ENCODE assay signal across 8 cellular contexts in the genomic region with DNA sequence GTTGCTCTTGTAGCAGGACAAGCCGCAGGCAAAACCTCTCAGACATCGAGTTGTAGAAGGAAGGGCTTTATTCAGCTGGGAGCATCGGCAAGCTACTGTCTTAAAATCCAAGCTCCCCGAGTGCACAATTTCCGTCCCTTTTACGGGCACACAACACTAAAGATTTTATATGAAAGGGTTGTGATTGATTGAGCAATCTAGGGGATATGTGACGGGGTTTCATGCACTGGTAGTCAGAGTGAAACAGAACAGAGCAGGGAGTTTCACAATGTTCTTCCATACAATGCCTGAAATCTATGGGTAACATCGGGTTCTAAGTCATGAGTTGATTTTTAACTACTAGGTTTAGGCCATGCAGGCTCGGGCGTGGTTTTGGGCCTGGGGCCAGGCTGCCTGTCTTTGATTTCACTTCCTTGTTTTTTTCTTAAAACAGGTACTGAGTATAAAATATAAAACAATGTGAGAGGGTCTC. TPM values are rescaled to one million over a fixed set of nuclear protein-coding genes. Genes with fewer than 3 reads are reported as not detected.
A peak's percentile ranks its signal among the peaks of the same experiment; 100 is the strongest.
DNase-seq lines count a peak whose midpoint lies in the region; ATAC-seq, FAIRE-seq and TF ChIP-seq lines count a peak whose summit lies in the region.
"Not testable (repeated sequence)": the region's sequence is repeated elsewhere in the genome, so short reads cannot be mapped to it uniquely, and the experiment has no call there.

No MANE protein-coding gene starts in this region.

- TF ChIP-seq CTCF in colonic mucosa (IDR thresholded peaks at IDR 0.05); kidney (IDR thresholded peaks at IDR 0.05; ENCODE audit: borderline replicate concordance, extremely low read depth, insufficient read depth): not testable (repeated sequence)

- peak overlapping the region; percentile 16 for H3K4me3 ChIP-seq in CD4-positive, CD25-positive, alpha-beta regulatory T cell (ENCODE audit: low read depth, low read length)
- not testable (repeated sequence) for H3K4me3 ChIP-seq in colonic mucosa
- peak overlapping the region; percentile 13 to 26 for H3K4me3 ChIP-seq in kidney (ENCODE audit: low read length in 2 of 2)

- H3K4me3 Mint-ChIP-seq in CD4-positive, CD25-positive, alpha-beta regulatory T cell: peak overlapping the region in 3 of 4 donors; percentile 18 to 44 (median 34)
- peak overlapping the region; percentile 86 for H3K4me3 Mint-ChIP-seq in natural killer cell treated with Interleukin-12 subunit alpha and Interleukin-12 subunit beta and Interleukin-15 and Interleukin-18, amount 100 ng/mL, for 72 hours

- TF ChIP-seq EP300 in Ishikawa (IDR thresholded peaks at IDR 0.05; ENCODE audit: borderline replicate concordance): not testable (repeated sequence)

- H3K27me3 ChIP-seq in CD4-positive, CD25-positive, alpha-beta regulatory T cell (ENCODE audit: control insufficient read depth, insufficient read depth, low read length); colonic mucosa: not testable (repeated sequence)

- peaks cover 11% of the 10 kb centered on the region for H3K4me1 ChIP-seq in CD4-positive, CD25-positive, alpha-beta regulatory T cell (ENCODE audit: control insufficient read depth, insufficient read depth, low read length, poor library complexity, severe bottlenecking)
- H3K4me1 ChIP-seq in colonic mucosa; kidney (ENCODE audit: control insufficient read depth in 1 of 2, insufficient read depth in 1 of 2, low read depth in 1 of 2, low read length in 2 of 2): not testable (repeated sequence)

- ATAC-seq in CD4-positive, CD25-positive, alpha-beta regulatory T cell (ENCODE audit: low read depth in 2 of 2): not testable (repeated sequence)
- peak; percentile 24 to 32 for ATAC-seq in natural killer cell treated with Interleukin-12 subunit alpha and Interleukin-12 subunit beta and Interleukin-15 and Interleukin-18, amount 100 ng/mL, for 72 hours

- H3K27ac Mint-ChIP-seq in CD4-positive, CD25-positive, alpha-beta regulatory T cell: peak overlapping the region; percentile 78 to 90 (median 89)
- H3K27ac Mint-ChIP-seq in natural killer cell treated with Interleukin-12 subunit alpha and Interleukin-12 subunit beta and Interleukin-15 and Interleukin-18, amount 100 ng/mL, for 72 hours: peak overlapping the region; percentile 91 to 98

- H3K9me3 Mint-ChIP-seq in CD4-positive, CD25-positive, alpha-beta regulatory T cell; natural killer cell treated with Interleukin-12 subunit alpha and Interleukin-12 subunit beta and Interleukin-15 and Interleukin-18, amount 100 ng/mL, for 72 hours: not testable (repeated sequence)

- H3K9ac ChIP-seq in colonic mucosa (ENCODE audit: low read depth in 2 of 2, low read length in 2 of 2): peak overlapping the region; percentile 5 to 54
- H3K9ac ChIP-seq in kidney (ENCODE audit: low read length in 2 of 2): not testable (repeated sequence)

- FAIRE-seq in RCC 7860 (lab: Jason Lieb, UNC): peak; percentile 61
- FAIRE-seq in kidney (lab: Jason Lieb, UNC): not testable (repeated sequence)

- H3K27ac ChIP-seq in CD4-positive, CD25-positive, alpha-beta regulatory T cell (ENCODE audit: insufficient read depth, low read length, poor library complexity, severe bottlenecking): not testable (repeated sequence)
- peak overlapping the region; percentile 79 for H3K27ac ChIP-seq in colonic mucosa
- peak overlapping the region; percentile 56 to 70 for H3K27ac ChIP-seq in kidney (ENCODE audit: low read depth in 2 of 2, low read length in 2 of 2)
- peak overlapping the region; percentile 51 for H3K27ac ChIP-seq in substantia nigra (ENCODE audit: low read depth, low read length, poor library complexity, severe bottlenecking)

- H3K27me3 Mint-ChIP-seq in CD4-positive, CD25-positive, alpha-beta regulatory T cell; natural killer cell treated with Interleukin-12 subunit alpha and Interleukin-12 subunit beta and Interleukin-15 and Interleukin-18, amount 100 ng/mL, for 72 hours: not testable (repeated sequence)

- H3K36me3 Mint-ChIP-seq in CD4-positive, CD25-positive, alpha-beta regulatory T cell: peaks cover 17% of the 10 kb centered on the region
- not testable (repeated sequence) for H3K36me3 Mint-ChIP-seq in natural killer cell treated with Interleukin-12 subunit alpha and Interleukin-12 subunit beta and Interleukin-15 and Interleukin-18, amount 100 ng/mL, for 72 hours

- H3K36me3 ChIP-seq in CD4-positive, CD25-positive, alpha-beta regulatory T cell (ENCODE audit: control insufficient read depth, insufficient read depth, low read length); colonic mucosa; kidney (ENCODE audit: control insufficient read depth in 1 of 2, insufficient read depth in 2 of 2, low read length in 2 of 2): not testable (repeated sequence)

- H3K4me1 Mint-ChIP-seq in CD4-positive, CD25-positive, alpha-beta regulatory T cell: peaks cover 41 to 56% (median 50%) of the 10 kb centered on the region in 4 donors
- peaks cover 54 to 56% of the 10 kb centered on the region in 2 donors for H3K4me1 Mint-ChIP-seq in natural killer cell treated with Interleukin-12 subunit alpha and Interleukin-12 subunit beta and Interleukin-15 and Interleukin-18, amount 100 ng/mL, for 72 hours (ENCODE audit: low read depth in 2 of 2)

- intact Hi-C loops in colonic mucosa (cut with DNase I); kidney (cut with DNase I): not testable (repeated sequence)

- TF ChIP-seq RAD21 in Ishikawa (IDR thresholded peaks at IDR 0.05; ENCODE audit: low read depth): not testable (repeated sequence)

- H3K9me3 ChIP-seq in CD4-positive, CD25-positive, alpha-beta regulatory T cell (ENCODE audit: control insufficient read depth in 2 of 2, low read length in 2 of 2); colonic mucosa; kidney (ENCODE audit: control insufficient read depth in 1 of 2, low read length in 2 of 2): not testable (repeated sequence)

- peak in 2 of 3 donors; percentile 25 to 51 for DNase-seq in CD4-positive, CD25-positive, alpha-beta regulatory T cell
- DNase-seq in RCC 7860 (ENCODE audit: low spot score); natural killer cell treated with Interleukin-12 subunit alpha and Interleukin-12 subunit beta and Interleukin-15 and Interleukin-18, amount 100 ng/mL, for 72 hours (ENCODE audit: low spot score): not testable (repeated sequence)
- DNase-seq in activated T-cell treated with anti-CD3 and anti-CD28 coated beads, Interleukin-2, amount 50 U/mL, for 48 hours: peak; percentile 68 to 71
- peak; percentile 91 for DNase-seq in colonic mucosa
- DNase-seq in kidney: peak; percentile 93
- peak in 7 of 49 donors; percentile 2 to 41 (median 14) for DNase-seq in substantia nigra (lab: John Stamatoyannopoulos, UW)

TF ChIP-seq in Ishikawa, 13 proteins besides CTCF, POLR2A, EP300 and RAD21:
- TF ChIP-seq CEBPB (IDR thresholded peaks at IDR 0.05): peak; percentile 67; the same call in 1 of the 2 replicates

RNA-seq across cellular contexts. Expression of gene DNAJC15, which starts 22.0 kb away (rescaled TPM):
- total RNA-seq in CD4-positive, CD25-positive, alpha-beta regulatory T cell: 12.6 TPM
- polyA plus RNA-seq in CD4-positive, CD25-positive, alpha-beta regulatory T cell: 10 to 100 TPM; 19.1 to 36.5 (median 28.9) TPM
- total RNA-seq in colonic mucosa: 10 to 100 TPM in 1 of 2 donors, 1 to 10 TPM in 1; 6.6 to 14.6 TPM
- total RNA-seq in kidney: 18.8 TPM
- 31.0 TPM for polyA plus RNA-seq in kidney (ENCODE audit: insufficient read depth, low read depth, low replicate concordance)
- 10 to 100 TPM; 17.6 to 21.0 TPM for total RNA-seq in natural killer cell treated with Interleukin-12 subunit alpha and Interleukin-12 subunit beta and Interleukin-15 and Interleukin-18, amount 100 ng/mL, for 72 hours

RNA-seq across cellular contexts. Expression of gene EPSTI1, which starts 53.3 kb away (rescaled TPM):
- total RNA-seq in CD4-positive, CD25-positive, alpha-beta regulatory T cell: 81.2 TPM
- polyA plus RNA-seq in CD4-positive, CD25-positive, alpha-beta regulatory T cell: 10 to 100 TPM; 32.5 to 76.0 (median 50.3) TPM
- 10 to 100 TPM in 1 of 2 donors, 1 to 10 TPM in 1; 5.4 to 16.8 TPM for total RNA-seq in colonic mucosa
- total RNA-seq in kidney: 12.2 TPM
- 11.2 TPM for polyA plus RNA-seq in kidney (ENCODE audit: insufficient read depth, low read depth, low replicate concordance)
- 10 to 100 TPM; 29.6 to 37.9 TPM for total RNA-seq in natural killer cell treated with Interleukin-12 subunit alpha and Interleukin-12 subunit beta and Interleukin-15 and Interleukin-18, amount 100 ng/mL, for 72 hours
